16 cellular contexts compared by ENCODE assay signal in genomic region chr6:40950986-40951730, GRCh38.
A peak's percentile ranks its signal among the peaks of the same experiment; 100 is the strongest.
DNase-seq lines count a peak whose midpoint lies in the region; ATAC-seq and TF ChIP-seq lines count a peak whose summit lies in the region.
"Had no signal": no experiment of that assay in that cellular context is flagged by ENCODE, and none has a peak within 500 bp of the region (broad histone marks: within the 10 kb centered on the region; RNA-seq: fewer than 3 reads in every experiment).

No MANE protein-coding gene starts in this region.

- intact Hi-C loops in posterior cingulate gyrus (cut with DNase I): no loop called here

- H3K4me3 ChIP-seq in epithelial cell of esophagus (ENCODE audit: low read length): no peak overlapping the region
- H3K4me3 ChIP-seq in suprapubic skin: no peak overlapping the region

- WGBS in suprapubic skin: 23% methylated on average over 7 of the region's 7 CpGs

- no peaks in the 10 kb centered on the region for H3K27me3 ChIP-seq in suprapubic skin

- H3K4me1 ChIP-seq in suprapubic skin: no peaks in the 10 kb centered on the region

- H3K27ac ChIP-seq in suprapubic skin: no peak overlapping the region

- TF ChIP-seq CTCF in epithelial cell of esophagus (IDR thresholded peaks at IDR 0.05; ENCODE audit: insufficient read depth, low read depth, low read length, missing control alignments) (no peak), suprapubic skin (IDR thresholded peaks at IDR 0.05) (no peak)

- H3K36me3 ChIP-seq in suprapubic skin: no peaks in the 10 kb centered on the region

- no peak for TF ChIP-seq EP300 in suprapubic skin (IDR thresholded peaks at IDR 0.05)

- peak; percentile 40 for DNase-seq in GM04503 (ENCODE audit: low read depth)
- DNase-seq in RPMI7951 (ENCODE audit: low read depth): peak; percentile 61
- DNase-seq in epithelial cell of esophagus (ENCODE audit: low read depth): peak; percentile 70
- DNase-seq in renal cortical epithelial cell (ENCODE audit: low read depth): peak; percentile 75
- no peak for DNase-seq in posterior cingulate gyrus
- no peak for DNase-seq in suprapubic skin (ENCODE audit: low spot score in 2 of 2)
- no peak for DNase-seq in AML-193 (lab: John Stamatoyannopoulos, UW)
- DNase-seq: activated CD4-positive, alpha-beta T cell treated with anti-CD3 and anti-CD28 coated beads for 1 hour; activated T-cell treated with anti-CD3 and anti-CD28 coated beads for 4 hours; dermis blood vessel endothelial cell; Kasumi-1; kidney; natural killer cell; NK-92 treated with Interleukin-12 subunit alpha and Interleukin-12 subunit beta, amount 100 ng/mL, for 24 hours had no signal

- no peak for ATAC-seq in HG02588 (IDR thresholded peaks at IDR 0.05; ENCODE audit: unreplicated experiment)
- ATAC-seq: natural killer cell, sciatic nerve had no signal

- TF ChIP-seq POLR2A in suprapubic skin (IDR thresholded peaks at IDR 0.05): no peak

- H3K9me3 ChIP-seq in suprapubic skin: no peaks in the 10 kb centered on the region

Comparison
In these comparisons a context has a peak if more than half of its experiments do, and no peak if none do; other contexts are left out.
1. DNase-seq: peak in GM04503 (single experiment), RPMI7951 (single experiment), epithelial cell of esophagus (single experiment) and renal cortical epithelial cell (single experiment); none in posterior cingulate gyrus (0 of 10), suprapubic skin (0 of 2) and AML-193 (0 of 2).